In genomic region chr1:30651395-30651794, GRCh38 we compare ENCODE assay signal across 7 cellular contexts.
DNase-seq lines count a peak whose midpoint lies in the region; ATAC-seq, FAIRE-seq and TF ChIP-seq lines count a peak whose summit lies in the region.
"Not testable (repeated sequence)": the region's sequence is repeated elsewhere in the genome, so short reads cannot be mapped to it uniquely, and the experiment has no call there.

No MANE protein-coding gene starts in this region.

- H3K27me3 ChIP-seq in HCT116 (ENCODE audit: insufficient read depth, low read length); OCI-LY3 (ENCODE audit: low read depth, low read length); H1 (replicated peaks in 1 of 4; ENCODE audit: control insufficient read depth in 3 of 4, extremely low read depth in 1 of 4, insufficient read depth in 3 of 4, low read length in 3 of 4): not testable (repeated sequence)

- not testable (repeated sequence) for H3K18ac ChIP-seq in H1 (ENCODE audit: extremely low read depth, low read length)

- not testable (repeated sequence) for H3K27ac Mint-ChIP-seq in CD14-positive monocyte

- not testable (repeated sequence) for H3K56ac ChIP-seq in H1 (replicated peaks; ENCODE audit: insufficient read length, low read depth, low read length)

- H3K4ac ChIP-seq in H1 (replicated peaks; ENCODE audit: insufficient read length, low read depth, low read length) = not testable (repeated sequence)

- RAD21 ChIA-PET in HCT116 (lab: Charles Lee; ENCODE audit: low non-redundant PET in 1 of 2, low total read pairs in 2 of 2, uncharacterized antibody in 2 of 2, unreplicated experiment in 2 of 2) = not testable (repeated sequence)

- DNase-seq in CD14-positive monocyte (ENCODE audit: low spot score) = peak; percentile 37
- DNase-seq in HCT116 (ENCODE audit: low read depth, low spot score); H1 (ENCODE audit: low read depth in 1 of 2, low spot score in 2 of 2): not testable (repeated sequence)
- peak; percentile 36 for DNase-seq in cardiac septum (ENCODE audit: low spot score)
- DNase-seq in posterior vena cava (ENCODE audit: low spot score) = peak; percentile 52
- DNase-seq in ureter (ENCODE audit: low spot score) = peak; percentile 56

- TF ChIP-seq POLR2A in HCT116 (IDR thresholded peaks at IDR 0.05; ENCODE audit: borderline replicate concordance, extremely low read depth, insufficient read depth, insufficient read length); H1 (IDR thresholded peaks at IDR 0.05; ENCODE audit: control extremely low read depth in 1 of 2, low read depth in 2 of 2, low read length in 2 of 2): not testable (repeated sequence)

- not testable (repeated sequence) for H3K23ac ChIP-seq in H1 (ENCODE audit: insufficient read length)

- H2BK120ac ChIP-seq in H1 (replicated peaks; ENCODE audit: low read depth, low read length) = not testable (repeated sequence)

- H3K36me3 ChIP-seq in HCT116 (ENCODE audit: control insufficient read depth in 1 of 2, insufficient read depth in 2 of 2, low read length in 2 of 2); OCI-LY3 (replicated peaks; ENCODE audit: low read depth, low read length); H1 (ENCODE audit: control insufficient read depth in 2 of 4, insufficient read depth in 4 of 4, low read length in 3 of 4): not testable (repeated sequence)

- H3K4me1 ChIP-seq in HCT116 (ENCODE audit: control insufficient read depth in 1 of 2, insufficient read depth in 2 of 2, low read length in 2 of 2) = peaks cover 27 to 67% of the 10 kb centered on the region in 2 experiments
- peaks cover 51% of the 10 kb centered on the region for H3K4me1 ChIP-seq in OCI-LY3 (ENCODE audit: low read length)
- H3K4me1 ChIP-seq in H1 (replicated peaks in 1 of 4; ENCODE audit: control insufficient read depth in 3 of 4, insufficient read depth in 4 of 4, low read length in 3 of 4) = not testable (repeated sequence)

- peak overlapping the region; percentile 6; the same call in 1 of the 2 replicates for H3K27ac ChIP-seq in HCT116 (ENCODE audit: low read depth, low read length)
- H3K27ac ChIP-seq in OCI-LY3 (ENCODE audit: low read length); H1 (ENCODE audit: low read depth, low read length): not testable (repeated sequence)

- BruUV-seq in HCT116 (replicated peaks; lab: Mats Ljungman, UMichigan) = not testable (repeated sequence)

- not testable (repeated sequence) for H4K5ac ChIP-seq in H1 (ENCODE audit: insufficient read length, low read depth, low read length)

- no CpG with 5 or more reads among the region's 5 CpGs for WGBS in H1 (ENCODE audit: extremely low coverage in 1 of 2, insufficient coverage in 1 of 2, insufficient read length in 1 of 2, insufficient replicate concordance in 2 of 2, low coverage in 1 of 2, low lambda C conversion rate in 2 of 2, missing lambda C conversion rate in 1 of 2), 2 experiments

- peaks cover 2 to 17% (median 9%) of the 10 kb centered on the region in 7 donors for H3K9me3 Mint-ChIP-seq in CD14-positive monocyte

- intact Hi-C loops in CD14-positive monocyte (cut with micrococcal nuclease); HCT116 (cut with micrococcal nuclease); cardiac septum (cut with DNase I); posterior vena cava (cut with DNase I): not testable (repeated sequence)

- H2BK12ac ChIP-seq in H1 (ENCODE audit: low read depth, low read length) = 0 out of 2 replicates have a peak overlapping the region, but pooled peaks have one; percentile 60

- not testable (repeated sequence) for H3K9me2 ChIP-seq in HCT116 (ENCODE audit: insufficient read depth)

- not testable (repeated sequence) for H3K23me2 ChIP-seq in H1 (ENCODE audit: low read depth, low read length)

- H3K9ac ChIP-seq in HCT116 (ENCODE audit: low read length); H1 (replicated peaks in 1 of 4; ENCODE audit: extremely low read depth in 1 of 4, low read depth in 3 of 4, low read length in 3 of 4): not testable (repeated sequence)
- H3K9ac ChIP-seq in OCI-LY3 (ENCODE audit: low read length) = peak overlapping the region; percentile 57; the same call in 1 of the 2 replicates

- H2AFZ ChIP-seq in HCT116 (ENCODE audit: low read depth, low read length, poor library complexity, severe bottlenecking); OCI-LY3 (ENCODE audit: low read depth, low read length); H1 (ENCODE audit: low read length): not testable (repeated sequence)

- H3K14ac ChIP-seq in H1 (ENCODE audit: insufficient read length) = not testable (repeated sequence)

- TF ChIP-seq CTCF in CD14-positive monocyte (IDR thresholded peaks at IDR 0.05); HCT116 (IDR thresholded peaks at IDR 0.05 in 2 of 3, conservative IDR thresholded peaks at IDR 0.05 in 1 of 3; ENCODE audit: borderline replicate concordance in 1 of 3, insufficient read depth in 1 of 3, low read depth in 2 of 3, low read length in 2 of 3); OCI-LY3 (IDR thresholded peaks at IDR 0.05; ENCODE audit: low read depth, low read length); H1 (IDR thresholded peaks at IDR 0.05; ENCODE audit: control extremely low read depth in 1 of 3, insufficient read depth in 1 of 3, low read depth in 1 of 3, low read length in 3 of 3): not testable (repeated sequence)

- TF ChIP-seq RAD21 in HCT116 (IDR thresholded peaks at IDR 0.05; ENCODE audit: low read depth); H1 (IDR thresholded peaks at IDR 0.05 in 1 of 2, conservative IDR thresholded peaks at IDR 0.05 in 1 of 2; ENCODE audit: low read depth in 2 of 2, low read length in 2 of 2): not testable (repeated sequence)

- H2BK5ac ChIP-seq in H1 (ENCODE audit: low read depth, low read length) = not testable (repeated sequence)

- not testable (repeated sequence) for H3K79me2 ChIP-seq in HCT116 (ENCODE audit: insufficient read depth, low read length); OCI-LY3 (ENCODE audit: low read length); H1 (ENCODE audit: control insufficient read depth in 1 of 2, insufficient read depth in 2 of 2, low read length in 2 of 2)

- H3K9me3 ChIP-seq in HCT116 (ENCODE audit: control insufficient read depth in 1 of 2, insufficient read depth in 1 of 2, low read depth in 1 of 2, low read length in 2 of 2); OCI-LY3 (ENCODE audit: insufficient read depth, low read length); H1 (ENCODE audit: insufficient read depth in 2 of 2, low read depth in 1 of 2, low read length in 1 of 2): not testable (repeated sequence)

- H2BK15ac ChIP-seq in H1 (ENCODE audit: low read length) = not testable (repeated sequence)

- not testable (repeated sequence) for H2AK5ac ChIP-seq in H1 (ENCODE audit: low read depth, low read length)

- ATAC-seq in HCT116 = not testable (repeated sequence)

- H3K27me3 Mint-ChIP-seq in CD14-positive monocyte (ENCODE audit: low read depth in 3 of 3) = peaks cover 19 to 34% (median 24%) of the 10 kb centered on the region in 3 donors

- H2BK20ac ChIP-seq in H1 (ENCODE audit: low read length) = not testable (repeated sequence)

- H3K4me2 ChIP-seq in HCT116 (ENCODE audit: low read length) (peak overlapping the region; percentile 51), OCI-LY3 (ENCODE audit: low read length) (0 out of 2 replicates have a peak overlapping the region, but pooled peaks have one; percentile 86)
- not testable (repeated sequence) for H3K4me2 ChIP-seq in H1 (ENCODE audit: insufficient read depth in 1 of 2, low read depth in 2 of 2, low read length in 2 of 2)

- H3K4me3 ChIP-seq in HCT116 (replicated peaks in 1 of 2; ENCODE audit: low read depth in 1 of 2, low read length in 2 of 2); OCI-LY3 (ENCODE audit: low read length); H1 (ENCODE audit: extremely low read depth in 1 of 4, insufficient read depth in 2 of 4, low read depth in 3 of 4, low read length in 4 of 4): not testable (repeated sequence)

- H3K79me1 ChIP-seq in H1 (ENCODE audit: low read depth, low read length) = not testable (repeated sequence)

- H3K4me1 Mint-ChIP-seq in CD14-positive monocyte = not testable (repeated sequence)

- H3K36me3 Mint-ChIP-seq in CD14-positive monocyte = not testable (repeated sequence)

- FAIRE-seq in H1 (lab: Jason Lieb, UNC) = not testable (repeated sequence)

- TF ChIP-seq EP300 in H1 (IDR thresholded peaks at IDR 0.05; ENCODE audit: borderline replicate concordance in 1 of 2, low read depth in 2 of 2, low read length in 2 of 2) = not testable (repeated sequence)

- CTCF ChIA-PET in HCT116 (lab: Charles Lee); H1 (lab: Charles Lee; ENCODE audit: partially characterized antibody): not testable (repeated sequence)

- H3K4me3 Mint-ChIP-seq in CD14-positive monocyte = not testable (repeated sequence)

- not testable (repeated sequence) for H4K20me1 ChIP-seq in HCT116 (ENCODE audit: insufficient read depth); OCI-LY3 (ENCODE audit: insufficient read depth, low read length); H1 (replicated peaks in 1 of 2; ENCODE audit: control insufficient read depth in 1 of 2, insufficient read depth in 2 of 2, low read length in 2 of 2)

- H4K8ac ChIP-seq in H1 (ENCODE audit: extremely low read depth, insufficient read depth, low read length) = not testable (repeated sequence)

- H4K91ac ChIP-seq in H1 (replicated peaks; ENCODE audit: insufficient read length, low read length) = not testable (repeated sequence)

- POLR2A ChIA-PET in HCT116 (lab: Charles Lee); H1 (lab: Charles Lee; ENCODE audit: partially characterized antibody): not testable (repeated sequence)

TF ChIP-seq in HCT116, 20 proteins besides CTCF, POLR2A, EP300 and RAD21:
- TF ChIP-seq EGR1 (IDR thresholded peaks at IDR 0.05; ENCODE audit: low read depth) = peak; percentile 72
